8 cellular contexts compared by ENCODE assay signal in genomic region chr1:170664283-170664827, GRCh38.
A peak's percentile ranks its signal among the peaks of the same experiment; 100 is the strongest.
DNase-seq lines count a peak whose midpoint lies in the region; ATAC-seq lines count a peak whose summit lies in the region.

No MANE protein-coding gene starts in this region.

- H3K4me1 Mint-ChIP-seq in stimulated activated effector memory CD8-positive, alpha-beta T cell treated with anti-CD3 and anti-CD28 coated beads, Interleukin-12 subunit alpha, Interleukin-12 subunit beta, amount 100 ng/mL, for 72 hours = peaks cover 28% of the 10 kb centered on the region

- H3K36me3 Mint-ChIP-seq in stimulated activated effector memory CD8-positive, alpha-beta T cell treated with anti-CD3 and anti-CD28 coated beads, Interleukin-12 subunit alpha, Interleukin-12 subunit beta, amount 100 ng/mL, for 72 hours = no peaks in the 10 kb centered on the region

- H3K4me3 Mint-ChIP-seq in stimulated activated effector memory CD8-positive, alpha-beta T cell treated with anti-CD3 and anti-CD28 coated beads, Interleukin-12 subunit alpha, Interleukin-12 subunit beta, amount 100 ng/mL, for 72 hours = peak overlapping the region; percentile 33

- no peak overlapping the region for H3K27ac Mint-ChIP-seq in stimulated activated effector memory CD8-positive, alpha-beta T cell treated with anti-CD3 and anti-CD28 coated beads, Interleukin-12 subunit alpha, Interleukin-12 subunit beta, amount 100 ng/mL, for 72 hours

- DNase-seq in NCI-H1092 treated with DMSO at 0.1 percent for 48 hours (lab: John Stamatoyannopoulos, UW) (peak; percentile 23), NCI-H1092 (lab: John Stamatoyannopoulos, UW) (no peak), astrocyte of the hippocampus (ENCODE audit: low read depth, low spot score) (peak; percentile 68), islet precursor cell (peak; percentile 74), NCI-H2081 treated with DMSO at 0.1 percent for 48 hours (lab: John Stamatoyannopoulos, UW) (no peak), Kasumi-1 (lab: John Stamatoyannopoulos, UW) (no peak)
- DNase-seq in stimulated activated effector memory CD8-positive, alpha-beta T cell treated with anti-CD3 and anti-CD28 coated beads, Interleukin-12 subunit alpha, Interleukin-12 subunit beta, amount 100 ng/mL, for 72 hours (ENCODE audit: low spot score in 2 of 2) = no peak

- ATAC-seq in stimulated activated effector memory CD8-positive, alpha-beta T cell treated with anti-CD3 and anti-CD28 coated beads, Interleukin-12 subunit alpha, Interleukin-12 subunit beta, amount 100 ng/mL, for 72 hours = peak; percentile 29
- no peak for ATAC-seq in HG02798 (IDR thresholded peaks at IDR 0.05; ENCODE audit: poor library complexity, unreplicated experiment)

- H3K9me3 Mint-ChIP-seq in stimulated activated effector memory CD8-positive, alpha-beta T cell treated with anti-CD3 and anti-CD28 coated beads, Interleukin-12 subunit alpha, Interleukin-12 subunit beta, amount 100 ng/mL, for 72 hours = no peaks in the 10 kb centered on the region

Comparison
In these comparisons a context has a peak if more than half of its experiments do, and no peak if none do; other contexts are left out.
1. DNase-seq: peak in NCI-H1092 treated with DMSO at 0.1 percent for 48 hours (single experiment), astrocyte of the hippocampus (single experiment) and islet precursor cell (single experiment); none in NCI-H1092 (single experiment), stimulated activated effector memory CD8-positive, alpha-beta T cell treated with anti-CD3 and anti-CD28 coated beads, Interleukin-12 subunit alpha, Interleukin-12 subunit beta, amount 100 ng/mL, for 72 hours (0 of 2), NCI-H2081 treated with DMSO at 0.1 percent for 48 hours (single experiment) and Kasumi-1 (0 of 2).